1 cellular context compared by ENCODE assay signal in the genomic region with DNA sequence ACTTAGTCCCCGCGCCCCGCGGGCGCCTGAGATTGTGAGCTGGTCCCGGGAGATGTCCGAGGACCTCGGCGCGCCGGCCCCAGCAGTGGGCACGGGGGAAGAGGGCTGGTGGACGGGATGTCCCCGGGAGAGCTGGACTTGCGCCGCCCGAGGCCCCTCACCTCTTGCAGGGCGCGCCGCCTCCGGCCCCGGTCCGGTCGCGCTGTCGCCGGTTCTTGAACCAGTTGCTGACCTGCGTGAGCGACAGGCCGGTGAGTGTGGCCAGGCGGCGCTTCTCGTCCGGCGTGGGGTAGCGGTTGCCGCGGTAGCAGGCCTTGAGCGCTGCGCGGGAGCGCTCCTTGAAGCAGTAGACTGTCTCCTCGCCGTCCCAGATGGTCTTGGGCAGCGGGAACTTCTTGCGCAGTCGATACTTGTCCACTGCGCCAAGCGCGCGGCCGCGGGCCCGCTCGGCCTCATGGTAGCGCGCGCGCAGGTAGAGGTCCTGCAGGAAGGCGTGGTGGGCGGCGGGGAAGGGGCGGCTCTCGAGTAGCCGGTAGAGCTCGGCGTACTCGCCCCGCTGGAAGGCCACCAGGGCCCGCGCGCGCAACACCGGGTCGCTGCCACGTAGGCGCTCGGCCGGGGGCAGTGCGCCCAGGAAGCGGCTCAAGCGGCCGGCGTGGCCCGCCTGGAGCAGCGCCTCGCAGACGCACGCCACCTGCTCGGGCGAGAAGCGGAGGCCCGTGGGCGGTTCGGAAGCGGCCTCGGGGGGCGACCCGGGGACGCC.
TF ChIP-seq lines count a peak whose summit lies in the region.

No MANE protein-coding gene starts in this region.

TF ChIP-seq in K562, 482 proteins besides CTCF, POLR2A, EP300 and RAD21 (continued from another document and continues in another):
- TF ChIP-seq, protein P1, sequence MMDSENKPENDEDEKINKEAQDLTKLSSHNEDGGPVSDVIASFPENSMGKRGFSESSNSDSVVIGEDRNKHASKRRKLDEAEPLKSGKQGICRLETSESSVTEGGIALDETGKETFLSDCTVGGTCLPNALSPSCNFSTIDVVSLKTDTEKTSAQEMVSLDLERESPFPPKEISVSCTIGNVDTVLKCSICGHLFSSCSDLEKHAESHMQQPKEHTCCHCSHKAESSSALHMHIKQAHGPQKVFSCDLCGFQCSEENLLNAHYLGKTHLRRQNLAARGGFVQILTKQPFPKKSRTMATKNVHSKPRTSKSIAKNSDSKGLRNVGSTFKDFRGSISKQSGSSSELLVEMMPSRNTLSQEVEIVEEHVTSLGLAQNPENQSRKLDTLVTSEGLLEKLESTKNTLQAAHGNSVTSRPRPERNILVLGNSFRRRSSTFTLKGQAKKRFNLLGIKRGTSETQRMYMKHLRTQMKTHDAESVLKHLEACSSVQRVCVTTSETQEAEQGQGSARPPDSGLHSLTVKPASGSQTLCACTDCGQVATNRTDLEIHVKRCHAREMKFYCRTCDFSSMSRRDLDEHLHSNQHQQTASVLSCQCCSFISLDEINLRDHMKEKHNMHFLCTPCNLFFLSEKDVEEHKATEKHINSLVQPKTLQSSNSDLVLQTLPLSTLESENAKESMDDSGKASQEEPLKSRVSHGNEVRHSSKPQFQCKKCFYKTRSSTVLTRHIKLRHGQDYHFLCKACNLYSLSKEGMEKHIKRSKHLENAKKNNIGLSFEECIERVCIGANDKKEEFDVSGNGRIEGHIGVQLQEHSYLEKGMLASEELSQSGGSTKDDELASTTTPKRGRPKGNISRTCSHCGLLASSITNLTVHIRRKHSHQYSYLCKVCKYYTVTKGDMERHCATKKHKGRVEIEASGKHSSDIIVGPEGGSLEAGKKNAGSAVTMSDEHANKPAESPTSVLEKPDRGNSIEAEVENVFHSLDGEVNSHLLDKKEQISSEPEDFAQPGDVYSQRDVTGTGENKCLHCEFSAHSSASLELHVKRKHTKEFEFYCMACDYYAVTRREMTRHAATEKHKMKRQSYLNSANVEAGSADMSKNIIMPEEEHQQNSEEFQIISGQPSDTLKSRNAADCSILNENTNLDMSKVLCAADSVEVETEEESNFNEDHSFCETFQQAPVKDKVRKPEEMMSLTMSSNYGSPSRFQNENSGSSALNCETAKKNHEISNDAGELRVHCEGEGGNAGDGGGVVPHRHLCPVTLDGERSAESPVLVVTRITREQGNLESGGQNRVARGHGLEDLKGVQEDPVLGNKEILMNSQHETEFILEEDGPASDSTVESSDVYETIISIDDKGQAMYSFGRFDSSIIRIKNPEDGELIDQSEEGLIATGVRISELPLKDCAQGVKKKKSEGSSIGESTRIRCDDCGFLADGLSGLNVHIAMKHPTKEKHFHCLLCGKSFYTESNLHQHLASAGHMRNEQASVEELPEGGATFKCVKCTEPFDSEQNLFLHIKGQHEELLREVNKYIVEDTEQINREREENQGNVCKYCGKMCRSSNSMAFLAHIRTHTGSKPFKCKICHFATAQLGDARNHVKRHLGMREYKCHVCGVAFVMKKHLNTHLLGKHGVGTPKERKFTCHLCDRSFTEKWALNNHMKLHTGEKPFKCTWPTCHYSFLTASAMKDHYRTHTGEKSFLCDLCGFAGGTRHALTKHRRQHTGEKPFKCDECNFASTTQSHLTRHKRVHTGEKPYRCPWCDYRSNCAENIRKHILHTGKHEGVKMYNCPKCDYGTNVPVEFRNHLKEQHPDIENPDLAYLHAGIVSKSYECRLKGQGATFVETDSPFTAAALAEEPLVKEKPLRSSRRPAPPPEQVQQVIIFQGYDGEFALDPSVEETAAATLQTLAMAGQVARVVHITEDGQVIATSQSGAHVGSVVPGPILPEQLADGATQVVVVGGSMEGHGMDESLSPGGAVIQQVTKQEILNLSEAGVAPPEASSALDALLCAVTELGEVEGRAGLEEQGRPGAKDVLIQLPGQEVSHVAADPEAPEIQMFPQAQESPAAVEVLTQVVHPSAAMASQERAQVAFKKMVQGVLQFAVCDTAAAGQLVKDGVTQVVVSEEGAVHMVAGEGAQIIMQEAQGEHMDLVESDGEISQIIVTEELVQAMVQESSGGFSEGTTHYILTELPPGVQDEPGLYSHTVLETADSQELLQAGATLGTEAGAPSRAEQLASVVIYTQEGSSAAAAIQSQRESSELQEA (IDR thresholded peaks at IDR 0.05; ENCODE audit: low read depth), result no peak
- no peak for TF ChIP-seq ESRRA (IDR thresholded peaks at IDR 0.05; ENCODE audit: borderline replicate concordance, low read depth)
- TF ChIP-seq, protein P2, sequence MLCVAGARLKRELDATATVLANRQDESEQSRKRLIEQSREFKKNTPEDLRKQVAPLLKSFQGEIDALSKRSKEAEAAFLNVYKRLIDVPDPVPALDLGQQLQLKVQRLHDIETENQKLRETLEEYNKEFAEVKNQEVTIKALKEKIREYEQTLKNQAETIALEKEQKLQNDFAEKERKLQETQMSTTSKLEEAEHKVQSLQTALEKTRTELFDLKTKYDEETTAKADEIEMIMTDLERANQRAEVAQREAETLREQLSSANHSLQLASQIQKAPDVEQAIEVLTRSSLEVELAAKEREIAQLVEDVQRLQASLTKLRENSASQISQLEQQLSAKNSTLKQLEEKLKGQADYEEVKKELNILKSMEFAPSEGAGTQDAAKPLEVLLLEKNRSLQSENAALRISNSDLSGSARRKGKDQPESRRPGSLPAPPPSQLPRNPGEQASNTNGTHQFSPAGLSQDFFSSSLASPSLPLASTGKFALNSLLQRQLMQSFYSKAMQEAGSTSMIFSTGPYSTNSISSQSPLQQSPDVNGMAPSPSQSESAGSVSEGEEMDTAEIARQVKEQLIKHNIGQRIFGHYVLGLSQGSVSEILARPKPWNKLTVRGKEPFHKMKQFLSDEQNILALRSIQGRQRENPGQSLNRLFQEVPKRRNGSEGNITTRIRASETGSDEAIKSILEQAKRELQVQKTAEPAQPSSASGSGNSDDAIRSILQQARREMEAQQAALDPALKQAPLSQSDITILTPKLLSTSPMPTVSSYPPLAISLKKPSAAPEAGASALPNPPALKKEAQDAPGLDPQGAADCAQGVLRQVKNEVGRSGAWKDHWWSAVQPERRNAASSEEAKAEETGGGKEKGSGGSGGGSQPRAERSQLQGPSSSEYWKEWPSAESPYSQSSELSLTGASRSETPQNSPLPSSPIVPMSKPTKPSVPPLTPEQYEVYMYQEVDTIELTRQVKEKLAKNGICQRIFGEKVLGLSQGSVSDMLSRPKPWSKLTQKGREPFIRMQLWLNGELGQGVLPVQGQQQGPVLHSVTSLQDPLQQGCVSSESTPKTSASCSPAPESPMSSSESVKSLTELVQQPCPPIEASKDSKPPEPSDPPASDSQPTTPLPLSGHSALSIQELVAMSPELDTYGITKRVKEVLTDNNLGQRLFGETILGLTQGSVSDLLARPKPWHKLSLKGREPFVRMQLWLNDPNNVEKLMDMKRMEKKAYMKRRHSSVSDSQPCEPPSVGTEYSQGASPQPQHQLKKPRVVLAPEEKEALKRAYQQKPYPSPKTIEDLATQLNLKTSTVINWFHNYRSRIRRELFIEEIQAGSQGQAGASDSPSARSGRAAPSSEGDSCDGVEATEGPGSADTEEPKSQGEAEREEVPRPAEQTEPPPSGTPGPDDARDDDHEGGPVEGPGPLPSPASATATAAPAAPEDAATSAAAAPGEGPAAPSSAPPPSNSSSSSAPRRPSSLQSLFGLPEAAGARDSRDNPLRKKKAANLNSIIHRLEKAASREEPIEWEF (CRISPR knock-in tag; IDR thresholded peaks at IDR 0.05), result no peak
- no peak for TF ChIP-seq MCM3 (IDR thresholded peaks at IDR 0.05)
- TF ChIP-seq, protein P3, sequence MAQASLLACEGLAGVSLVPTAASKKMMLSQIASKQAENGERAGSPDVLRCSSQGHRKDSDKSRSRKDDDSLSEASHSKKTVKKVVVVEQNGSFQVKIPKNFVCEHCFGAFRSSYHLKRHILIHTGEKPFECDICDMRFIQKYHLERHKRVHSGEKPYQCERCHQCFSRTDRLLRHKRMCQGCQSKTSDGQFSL (CRISPR knock-in tag; IDR thresholded peaks at IDR 0.05), result no peak
- TF ChIP-seq, protein P3 (tag; IDR thresholded peaks at IDR 0.05), result no peak; a peak in 1 of 4 replicates
- TF ChIP-seq, protein P4, sequence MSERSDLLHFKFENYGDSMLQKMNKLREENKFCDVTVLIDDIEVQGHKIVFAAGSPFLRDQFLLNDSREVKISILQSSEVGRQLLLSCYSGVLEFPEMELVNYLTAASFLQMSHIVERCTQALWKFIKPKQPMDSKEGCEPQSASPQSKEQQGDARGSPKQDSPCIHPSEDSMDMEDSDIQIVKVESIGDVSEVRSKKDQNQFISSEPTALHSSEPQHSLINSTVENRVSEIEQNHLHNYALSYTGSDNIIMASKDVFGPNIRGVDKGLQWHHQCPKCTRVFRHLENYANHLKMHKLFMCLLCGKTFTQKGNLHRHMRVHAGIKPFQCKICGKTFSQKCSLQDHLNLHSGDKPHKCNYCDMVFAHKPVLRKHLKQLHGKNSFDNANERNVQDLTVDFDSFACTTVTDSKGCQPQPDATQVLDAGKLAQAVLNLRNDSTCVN (CRISPR knock-in tag; IDR thresholded peaks at IDR 0.05), result no peak
- no peak for TF ChIP-seq TCF3 (CRISPR knock-in tag; IDR thresholded peaks at IDR 0.05)
- TF ChIP-seq FOXM1 (IDR thresholded peaks at IDR 0.05; ENCODE audit: low read depth), result no peak
- no peak for TF ChIP-seq FOXM1 (CRISPR knock-in tag; IDR thresholded peaks at IDR 0.05; ENCODE audit: low read depth)
- TF ChIP-seq TAF1 (IDR thresholded peaks at IDR 0.05; ENCODE audit: control insufficient read depth, extremely low read depth, insufficient read depth, low read length, severe bottlenecking), result peak; percentile 15
- no peak for TF ChIP-seq BRD4 (IDR thresholded peaks at IDR 0.05)
- TF ChIP-seq, protein P5, sequence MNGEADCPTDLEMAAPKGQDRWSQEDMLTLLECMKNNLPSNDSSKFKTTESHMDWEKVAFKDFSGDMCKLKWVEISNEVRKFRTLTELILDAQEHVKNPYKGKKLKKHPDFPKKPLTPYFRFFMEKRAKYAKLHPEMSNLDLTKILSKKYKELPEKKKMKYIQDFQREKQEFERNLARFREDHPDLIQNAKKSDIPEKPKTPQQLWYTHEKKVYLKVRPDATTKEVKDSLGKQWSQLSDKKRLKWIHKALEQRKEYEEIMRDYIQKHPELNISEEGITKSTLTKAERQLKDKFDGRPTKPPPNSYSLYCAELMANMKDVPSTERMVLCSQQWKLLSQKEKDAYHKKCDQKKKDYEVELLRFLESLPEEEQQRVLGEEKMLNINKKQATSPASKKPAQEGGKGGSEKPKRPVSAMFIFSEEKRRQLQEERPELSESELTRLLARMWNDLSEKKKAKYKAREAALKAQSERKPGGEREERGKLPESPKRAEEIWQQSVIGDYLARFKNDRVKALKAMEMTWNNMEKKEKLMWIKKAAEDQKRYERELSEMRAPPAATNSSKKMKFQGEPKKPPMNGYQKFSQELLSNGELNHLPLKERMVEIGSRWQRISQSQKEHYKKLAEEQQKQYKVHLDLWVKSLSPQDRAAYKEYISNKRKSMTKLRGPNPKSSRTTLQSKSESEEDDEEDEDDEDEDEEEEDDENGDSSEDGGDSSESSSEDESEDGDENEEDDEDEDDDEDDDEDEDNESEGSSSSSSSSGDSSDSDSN (IDR thresholded peaks at IDR 0.05; ENCODE audit: borderline replicate concordance in 1 of 2, low read depth in 2 of 2, low read length in 2 of 2), result peak; percentile 60 to 61; a peak in 1 of 4 replicates
- TF ChIP-seq BRCA1 (IDR thresholded peaks at IDR 0.05), result no peak
- 0 out of 2 replicates have a peak, but pooled peaks have one; percentile 45 for TF ChIP-seq BRCA1 (CRISPR knock-in tag; IDR thresholded peaks at IDR 0.05)
- no peak for TF ChIP-seq RBM39 (optimal IDR thresholded peaks at IDR 0.05; ENCODE audit: low read depth, low read length)
- TF ChIP-seq CBX1 (IDR thresholded peaks at IDR 0.05; ENCODE audit: low read depth), result no peak
- peak; percentile 13 to 33; a peak in 3 of 4 replicates for TF ChIP-seq MAZ (CRISPR knock-in tag; conservative IDR thresholded peaks at IDR 0.05 in 1 of 2, IDR thresholded peaks at IDR 0.05 in 1 of 2)
- peak; percentile 89 for TF ChIP-seq CHD1 (IDR thresholded peaks at IDR 0.05; ENCODE audit: low read length)
- TF ChIP-seq, protein P6, sequence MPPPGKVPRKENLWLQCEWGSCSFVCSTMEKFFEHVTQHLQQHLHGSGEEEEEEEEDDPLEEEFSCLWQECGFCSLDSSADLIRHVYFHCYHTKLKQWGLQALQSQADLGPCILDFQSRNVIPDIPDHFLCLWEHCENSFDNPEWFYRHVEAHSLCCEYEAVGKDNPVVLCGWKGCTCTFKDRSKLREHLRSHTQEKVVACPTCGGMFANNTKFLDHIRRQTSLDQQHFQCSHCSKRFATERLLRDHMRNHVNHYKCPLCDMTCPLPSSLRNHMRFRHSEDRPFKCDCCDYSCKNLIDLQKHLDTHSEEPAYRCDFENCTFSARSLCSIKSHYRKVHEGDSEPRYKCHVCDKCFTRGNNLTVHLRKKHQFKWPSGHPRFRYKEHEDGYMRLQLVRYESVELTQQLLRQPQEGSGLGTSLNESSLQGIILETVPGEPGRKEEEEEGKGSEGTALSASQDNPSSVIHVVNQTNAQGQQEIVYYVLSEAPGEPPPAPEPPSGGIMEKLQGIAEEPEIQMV (tag; conservative IDR thresholded peaks at IDR 0.05; ENCODE audit: low read depth), result no peak
- no peak for TF ChIP-seq BMI1 (IDR thresholded peaks at IDR 0.05; ENCODE audit: low read length)
- TF ChIP-seq ZNF347 (CRISPR knock-in tag; IDR thresholded peaks at IDR 0.05; ENCODE audit: low read depth), result no peak
- TF ChIP-seq ZNF263 (CRISPR knock-in tag; IDR thresholded peaks at IDR 0.05; ENCODE audit: borderline replicate concordance), result peak; percentile 48; the same call in 1 of the 2 replicates
- TF ChIP-seq SIN3B (IDR thresholded peaks at IDR 0.05; ENCODE audit: low read depth), result 0 out of 2 replicates have a peak, but pooled peaks have one; percentile 23
- no peak for TF ChIP-seq ZNF175 (CRISPR knock-in tag; IDR thresholded peaks at IDR 0.05; ENCODE audit: low read depth)
- peak; percentile 78 for TF ChIP-seq RBBP5 (IDR thresholded peaks at IDR 0.05; ENCODE audit: borderline replicate concordance, insufficient read depth, low read length, poor library complexity, severe bottlenecking)
- TF ChIP-seq POLR2AphosphoS2 (IDR thresholded peaks at IDR 0.05; ENCODE audit: low read length), result no peak
- TF ChIP-seq MEIS2 (IDR thresholded peaks at IDR 0.05; ENCODE audit: partially characterized antibody), result no peak
- TF ChIP-seq ZNF707 (CRISPR knock-in tag; conservative IDR thresholded peaks at IDR 0.05), result no peak
- TF ChIP-seq, protein P7, sequence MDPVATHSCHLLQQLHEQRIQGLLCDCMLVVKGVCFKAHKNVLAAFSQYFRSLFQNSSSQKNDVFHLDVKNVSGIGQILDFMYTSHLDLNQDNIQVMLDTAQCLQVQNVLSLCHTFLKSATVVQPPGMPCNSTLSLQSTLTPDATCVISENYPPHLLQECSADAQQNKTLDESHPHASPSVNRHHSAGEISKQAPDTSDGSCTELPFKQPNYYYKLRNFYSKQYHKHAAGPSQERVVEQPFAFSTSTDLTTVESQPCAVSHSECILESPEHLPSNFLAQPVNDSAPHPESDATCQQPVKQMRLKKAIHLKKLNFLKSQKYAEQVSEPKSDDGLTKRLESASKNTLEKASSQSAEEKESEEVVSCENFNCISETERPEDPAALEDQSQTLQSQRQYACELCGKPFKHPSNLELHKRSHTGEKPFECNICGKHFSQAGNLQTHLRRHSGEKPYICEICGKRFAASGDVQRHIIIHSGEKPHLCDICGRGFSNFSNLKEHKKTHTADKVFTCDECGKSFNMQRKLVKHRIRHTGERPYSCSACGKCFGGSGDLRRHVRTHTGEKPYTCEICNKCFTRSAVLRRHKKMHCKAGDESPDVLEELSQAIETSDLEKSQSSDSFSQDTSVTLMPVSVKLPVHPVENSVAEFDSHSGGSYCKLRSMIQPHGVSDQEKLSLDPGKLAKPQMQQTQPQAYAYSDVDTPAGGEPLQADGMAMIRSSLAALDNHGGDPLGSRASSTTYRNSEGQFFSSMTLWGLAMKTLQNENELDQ (CRISPR knock-in tag; IDR thresholded peaks at IDR 0.05; ENCODE audit: borderline replicate concordance), result no peak
